Comparison of ENCODE assay signal across 13 cellular contexts in genomic region chr17:75914643-75915265, GRCh38. TPM values are rescaled to one million over a fixed set of nuclear protein-coding genes. Genes with fewer than 3 reads are reported as not detected.
DNase-seq lines count a peak whose midpoint lies in the region; ATAC-seq and TF ChIP-seq lines count a peak whose summit lies in the region.
"Had no signal": no experiment of that assay in that cellular context is flagged by ENCODE, and none has a peak within 500 bp of the region (broad histone marks: within the 10 kb centered on the region; RNA-seq: fewer than 3 reads in every experiment).

No MANE protein-coding gene starts in this region.

- peaks cover 6% of the 10 kb centered on the region for H3K27me3 Mint-ChIP-seq in GM23338 (ENCODE audit: insufficient read depth, low read depth, poor library complexity)

- peaks cover 10% of the 10 kb centered on the region; the same call in 2 of the 3 replicates for H3K36me3 Mint-ChIP-seq in GM23338 (ENCODE audit: low read depth)

- TF ChIP-seq EP300 in esophagus muscularis mucosa (IDR thresholded peaks at IDR 0.05) = no peak

- no peaks in the 10 kb centered on the region; the same call in 2 of the 3 replicates for H3K4me1 Mint-ChIP-seq in GM23338

- H3K9me3 ChIP-seq in HEK293 (ENCODE audit: control insufficient read depth, insufficient read depth, low read depth, low read length) (no peaks in the 10 kb centered on the region), esophagus muscularis mucosa (no peaks in the 10 kb centered on the region)

- no peak overlapping the region; the same call in 1 of the 2 replicates for H3K27ac Mint-ChIP-seq in GM23338
- H3K27ac Mint-ChIP-seq: CD8-positive, alpha-beta T cell had no signal

- H3K4me2 ChIP-seq in GM23338 = no peak overlapping the region

- H3K27me3 ChIP-seq in GM23338 (ENCODE audit: insufficient read depth) = no peaks in the 10 kb centered on the region
- H3K27me3 ChIP-seq in esophagus muscularis mucosa = no peaks in the 10 kb centered on the region

- H4K20me1 ChIP-seq in GM23338 (replicated peaks; ENCODE audit: insufficient read depth) = no peaks in the 10 kb centered on the region

- no peak for TF ChIP-seq POLR2A in esophagus muscularis mucosa (IDR thresholded peaks at IDR 0.05; ENCODE audit: low read depth)

- H3K36me3 ChIP-seq in GM23338 (ENCODE audit: insufficient read depth) (no peaks in the 10 kb centered on the region), HEK293 (ENCODE audit: control insufficient read depth in 2 of 2, insufficient read depth in 1 of 2, low read length in 2 of 2) (peaks cover 25 to 77% of the 10 kb centered on the region in 2 experiments; a peak in 2 of 3 replicates), esophagus muscularis mucosa (peaks cover 4 to 75% (median 20%) of the 10 kb centered on the region in 4 donors)

- no peaks in the 10 kb centered on the region for H3K9me3 Mint-ChIP-seq in GM23338
- H3K9me3 Mint-ChIP-seq: CD8-positive, alpha-beta T cell had no signal

- peak; percentile 17 to 57; a peak in 3 of 4 replicates for TF ChIP-seq CTCF in GM23338 (conservative IDR thresholded peaks at IDR 0.05; ENCODE audit: low read depth in 2 of 2)
- no peak for TF ChIP-seq CTCF in HEK293 (tag by site-specific recombination; IDR thresholded peaks at IDR 0.05)
- TF ChIP-seq CTCF in esophagus muscularis mucosa (IDR thresholded peaks at IDR 0.05) = no peak

- no peak overlapping the region for H3K27ac ChIP-seq in GM23338 (ENCODE audit: low read depth)
- H3K27ac ChIP-seq in HEK293 (ENCODE audit: extremely low read depth, low read depth, low read length) = no peak overlapping the region
- H3K27ac ChIP-seq in esophagus muscularis mucosa (replicated peaks in 1 of 4) = no peak overlapping the region

- H3K4me3 ChIP-seq in GM23338 (no peak overlapping the region), HEK293 (ENCODE audit: low read depth, low read length) (no peak overlapping the region), esophagus muscularis mucosa (no peak overlapping the region)

- no peak overlapping the region for H3K4me3 Mint-ChIP-seq in GM23338
- H3K4me3 Mint-ChIP-seq: CD8-positive, alpha-beta T cell had no signal

- CTCF ChIA-PET in HEK293 (lab: Yijun Ruan, JAX) = interaction anchor here (0.9 to 3.2 kb wide), 4 partner anchors 9 to 85 kb away, joined by 3 to 16 read pairs (median 8); partner anchors contain the start of genes CDK3 and MRPL38

- H2AFZ ChIP-seq in GM23338 = no peak overlapping the region

- peak; percentile 76 for DNase-seq in GM23338 (ENCODE audit: low spot score)
- peak; percentile 48 for DNase-seq in ecto neural progenitor cell (ENCODE audit: low spot score)
- DNase-seq in left colon = no peak
- DNase-seq in esophagus muscularis mucosa (ENCODE audit: extremely low spot score) = no peak
- no peak for DNase-seq in NCI-H2029 treated with DMSO at 0.1 percent for 48 hours (lab: John Stamatoyannopoulos, UW)
- DNase-seq in SKM-1 treated with dmso at 0.1 percent for 144 hours (lab: John Stamatoyannopoulos, UW; ENCODE audit: unreplicated experiment) = no peak
- DNase-seq: CD8-positive, alpha-beta T cell; EL; HCEC 1CT; NCI-H1436 treated with DMSO at 0.1 percent for 48 hours; NCI-H446; Right ventricle myocardium superior had no signal

- POLR2A ChIA-PET in HEK293 (lab: Yijun Ruan, JAX) = interaction anchor here (1.2 to 1.6 kb wide), 3 partner anchors 10 to 21 kb away, joined by 3 to 5 read pairs (median 3); partner anchors contain the start of genes MRPL38 and TRIM65

- H3F3A ChIP-seq in GM23338 (replicated peaks; ENCODE audit: low read depth) = no peaks in the 10 kb centered on the region

- H3K4me1 ChIP-seq in GM23338 (ENCODE audit: insufficient read depth) (no peaks in the 10 kb centered on the region; the same call in 1 of the 2 replicates), HEK293 (ENCODE audit: control insufficient read depth, insufficient read depth, low read length) (no peaks in the 10 kb centered on the region), esophagus muscularis mucosa (peaks cover 0 to 7% (median 0%) of the 10 kb centered on the region in 4 donors)

- WGBS in esophagus muscularis mucosa = 97% methylated on average over 25 of the region's 34 CpGs

- intact Hi-C loops in left colon (cut with DNase I, micrococcal nuclease) = no loop called here
- intact Hi-C loops in esophagus muscularis mucosa (cut with DNase I) = no loop called here

- no peaks in the 10 kb centered on the region for H3K79me2 ChIP-seq in GM23338 (replicated peaks; ENCODE audit: insufficient read depth)

- no peaks in the 10 kb centered on the region for H3K9me2 ChIP-seq in GM23338 (ENCODE audit: insufficient read depth)

- ATAC-seq in GM23338 = peak; percentile 86
- ATAC-seq in left colon = peak; percentile 49
- ATAC-seq: CD8-positive, alpha-beta T cell had no signal

TF ChIP-seq in GM23338, 12 proteins besides CTCF, POLR2A, EP300 and RAD21 (continues in another document):
- TF ChIP-seq ZNF114 (CRISPR knock-in tag; IDR thresholded peaks at IDR 0.05) (no peak), EZH2 (IDR thresholded peaks at IDR 0.05; ENCODE audit: low read depth, unreplicated experiment) (no peak), ZNF331 (CRISPR knock-in tag; IDR thresholded peaks at IDR 0.05; ENCODE audit: low read depth) (no peak), STAT1 (IDR thresholded peaks at IDR 0.05; ENCODE audit: unreplicated experiment) (no peak), JUNB (IDR thresholded peaks at IDR 0.05; ENCODE audit: unreplicated experiment) (no peak), ETS1 (IDR thresholded peaks at IDR 0.05) (no peak)

TF ChIP-seq in HEK293, 187 proteins besides CTCF, POLR2A, EP300 and RAD21:
- TF ChIP-seq ZNF658 (tag by site-specific recombination; IDR thresholded peaks at IDR 0.05) (no peak), GLIS2 (tag by site-specific recombination; IDR thresholded peaks at IDR 0.05) (0 out of 2 replicates have a peak, but pooled peaks have one; percentile 4)

RNA-seq across cellular contexts. Expression of gene MRPL38, which starts 10.1 kb away (rescaled TPM):
- total RNA-seq in GM23338 (2014; rRNA removed; shearing (Covaris generic)) = 47.2 and 63.6 TPM in 2 replicates
- 86.7 and 90.0 TPM in 2 replicates for polyA plus RNA-seq in GM23338 (2016; fragmentation: Nextera tagmentation; extraction: Ambion mirVana)
- total RNA-seq in left colon = 100 to 1,000 TPM in 1 of 2 donors, 10 to 100 TPM in 1; 84.2 to 111 TPM
- total RNA-seq in esophagus muscularis mucosa = 10 to 100 TPM; 32.5 to 61.7 (median 44.1) TPM

RNA-seq across cellular contexts. Expression of gene TRIM65, which starts 18.0 kb away (rescaled TPM):
- 53.8 and 54.0 TPM in 2 replicates for total RNA-seq in GM23338 (2014; rRNA removed; shearing (Covaris generic))
- polyA plus RNA-seq in GM23338 (2016; fragmentation: Nextera tagmentation; extraction: Ambion mirVana) = 13.8 and 15.0 TPM in 2 replicates
- total RNA-seq in left colon = 10 to 100 TPM; 15.0 to 18.7 TPM
- total RNA-seq in esophagus muscularis mucosa = 10 to 100 TPM; 13.3 to 36.4 (median 27.4) TPM

RNA-seq across cellular contexts. Expression of gene FBF1, which starts 26.1 kb away (rescaled TPM):
- 11.8 and 17.4 TPM in 2 replicates for total RNA-seq in GM23338 (2014; rRNA removed; shearing (Covaris generic))
- polyA plus RNA-seq in GM23338 (2016; fragmentation: Nextera tagmentation; extraction: Ambion mirVana) = 8.8 and 9.7 TPM in 2 replicates
- total RNA-seq in left colon (1 to 10 TPM; 5.2 to 5.5 TPM), esophagus muscularis mucosa (10 to 100 TPM in 2 of 4 donors, 1 to 10 TPM in 2; 7.8 to 15.0 (median 10.4) TPM)

RNA-seq across cellular contexts. Expression of gene TRIM47, which starts 36.4 kb away (rescaled TPM):
- total RNA-seq in GM23338 (2014; rRNA removed; shearing (Covaris generic)) = 9.9 and 12.5 TPM in 2 replicates
- 7.2 TPM in 2 replicates for polyA plus RNA-seq in GM23338 (2016; fragmentation: Nextera tagmentation; extraction: Ambion mirVana)
- total RNA-seq in left colon (10 to 100 TPM; 44.8 to 61.8 TPM), esophagus muscularis mucosa (100 to 1,000 TPM in 1 of 4 donors, 10 to 100 TPM in 3; 67.8 to 147 (median 81.9) TPM)

RNA-seq across cellular contexts. Expression of gene WBP2, which starts 59.6 kb away (rescaled TPM):
- 34.9 and 36.2 TPM in 2 replicates for total RNA-seq in GM23338 (2014; rRNA removed; shearing (Covaris generic))
- polyA plus RNA-seq in GM23338 (2016; fragmentation: Nextera tagmentation; extraction: Ambion mirVana) = 59.5 and 63.5 TPM in 2 replicates
- 100 to 1,000 TPM in 1 of 2 donors, 10 to 100 TPM in 1; 96.5 to 105 TPM for total RNA-seq in left colon
- 10 to 100 TPM; 48.2 to 95.8 (median 85.2) TPM for total RNA-seq in esophagus muscularis mucosa

Comparison
In these comparisons a context has a peak if more than half of its experiments do, and no peak if none do; other contexts are left out.
1. DNase-seq: peak in GM23338 (single experiment) and ecto neural progenitor cell (single experiment); none in left colon (0 of 2), esophagus muscularis mucosa (single experiment), NCI-H2029 treated with DMSO at 0.1 percent for 48 hours (single experiment) and SKM-1 treated with dmso at 0.1 percent for 144 hours (single experiment).
2. CTCF ChIP-seq: peak in GM23338 (2 of 2); none in HEK293 (single experiment) and esophagus muscularis mucosa (0 of 3).